ENCODE assay signal across 8 cellular contexts in the genomic region with DNA sequence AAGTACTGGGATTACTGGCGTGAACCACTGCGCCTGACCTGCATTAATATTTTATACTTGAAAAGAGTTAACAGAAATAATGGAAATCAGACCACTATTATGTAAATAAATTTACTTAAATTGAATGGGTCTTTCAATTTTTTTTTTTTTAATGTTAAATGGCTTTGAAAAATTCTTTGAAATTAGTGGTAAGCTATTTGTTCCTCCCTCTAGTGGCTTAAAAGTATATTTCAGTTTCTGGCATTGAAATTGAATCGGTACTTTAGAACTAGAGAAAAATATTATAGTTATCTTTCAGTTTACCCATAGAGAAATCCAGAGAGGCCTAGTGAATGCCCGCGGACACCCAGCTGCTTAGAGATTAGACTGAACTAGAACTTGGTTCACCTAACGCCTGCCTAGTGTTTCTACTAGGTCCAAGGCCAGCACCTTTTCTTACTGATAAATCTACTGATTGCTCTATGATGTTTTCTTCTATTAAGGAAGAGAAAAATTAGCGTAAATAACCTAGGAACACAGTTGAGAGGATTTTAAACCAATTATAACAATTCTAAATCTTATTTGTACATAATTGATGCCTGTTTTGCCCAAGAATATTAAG.
DNase-seq lines count a peak whose midpoint lies in the region; ATAC-seq and TF ChIP-seq lines count a peak whose summit lies in the region.

No MANE protein-coding gene starts in this region.

- CTCF ChIA-PET in CD4-positive, alpha-beta T cell (lab: Charles Lee) = interaction anchor here (0.8 to 2.0 kb wide), 4 partner anchors 15 to 293 kb away, joined by 3 to 5 read pairs (median 4); no protein-coding TSS in a partner anchor
- CTCF ChIA-PET in activated CD4-positive, alpha-beta memory T cell treated with anti-CD3 and anti-CD28 coated beads for 36 hours (lab: Charles Lee) = interaction anchor here (0.8 to 1.3 kb wide), 4 partner anchors 10 to 293 kb away, joined by 3 to 5 read pairs (median 3); no protein-coding TSS in a partner anchor

- no peaks in the 10 kb centered on the region for H3K36me3 ChIP-seq in adrenal gland (replicated peaks in 1 of 2)

- POLR2A ChIA-PET in CD4-positive, alpha-beta T cell (lab: Charles Lee) = no interaction called here
- POLR2A ChIA-PET in activated CD4-positive, alpha-beta memory T cell treated with anti-CD3 and anti-CD28 coated beads for 36 hours (lab: Charles Lee) = no interaction called here

- no peak overlapping the region for H3K27ac Mint-ChIP-seq in CD4-positive, alpha-beta T cell
- no peak overlapping the region for H3K27ac Mint-ChIP-seq in activated CD4-positive, alpha-beta memory T cell treated with anti-CD3 and anti-CD28 coated beads for 36 hours

- H3K4me1 ChIP-seq in adrenal gland (replicated peaks in 1 of 2) = no peaks in the 10 kb centered on the region

- peak; percentile 59 for TF ChIP-seq CTCF in CD4-positive, alpha-beta T cell (IDR thresholded peaks at IDR 0.05)
- TF ChIP-seq CTCF in HL-60 (IDR thresholded peaks at IDR 0.05; ENCODE audit: insufficient read depth, low read length) (peak; percentile 15), adrenal gland (IDR thresholded peaks at IDR 0.05) (peak; percentile 11 to 66 (median 44))

- no peak for ATAC-seq in CD4-positive, alpha-beta T cell (ENCODE audit: poor library complexity)
- no peak for ATAC-seq in GM21526 (IDR thresholded peaks at IDR 0.05; ENCODE audit: low FRiP score, unreplicated experiment)

- no peak overlapping the region for H3K27ac ChIP-seq in CD4-positive, alpha-beta T cell (ENCODE audit: low read depth, low read length)
- H3K27ac ChIP-seq in HL-60 (replicated peaks) (no peak overlapping the region), adrenal gland (no peak overlapping the region)

- no peaks in the 10 kb centered on the region for H3K4me1 Mint-ChIP-seq in CD4-positive, alpha-beta T cell (ENCODE audit: low read depth)
- no peaks in the 10 kb centered on the region for H3K4me1 Mint-ChIP-seq in activated CD4-positive, alpha-beta memory T cell treated with anti-CD3 and anti-CD28 coated beads for 36 hours (ENCODE audit: low read depth)

- H3K27me3 ChIP-seq in CD4-positive, alpha-beta T cell (ENCODE audit: control insufficient read depth, insufficient read depth, low read length) = peaks cover 5% of the 10 kb centered on the region
- peaks cover 2% of the 10 kb centered on the region for H3K27me3 ChIP-seq in HL-60 (ENCODE audit: insufficient read depth, poor library complexity, severe bottlenecking)
- no peaks in the 10 kb centered on the region for H3K27me3 ChIP-seq in adrenal gland

- H3K4me3 Mint-ChIP-seq in CD4-positive, alpha-beta T cell = no peak overlapping the region
- H3K4me3 Mint-ChIP-seq in activated CD4-positive, alpha-beta memory T cell treated with anti-CD3 and anti-CD28 coated beads for 36 hours = no peak overlapping the region

- peaks cover 3% of the 10 kb centered on the region for H3K9me3 Mint-ChIP-seq in CD4-positive, alpha-beta T cell
- peaks cover 6% of the 10 kb centered on the region for H3K9me3 Mint-ChIP-seq in activated CD4-positive, alpha-beta memory T cell treated with anti-CD3 and anti-CD28 coated beads for 36 hours

- no peak for DNase-seq in CD4-positive, alpha-beta T cell
- no peak for DNase-seq in HL-60 (ENCODE audit: low read depth in 1 of 2, low spot score in 1 of 2)
- no peak for DNase-seq in adrenal gland
- peak; percentile 39 to 51 for DNase-seq in lung microvascular endothelial cell (ENCODE audit: low read depth in 2 of 2)
- no peak for DNase-seq in activated CD4-positive, alpha-beta memory T cell treated with anti-CD3 and anti-CD28 coated beads for 36 hours
- no peak for DNase-seq in cerebellum (ENCODE audit: low spot score)
- no peak for DNase-seq in GM19240 (ENCODE audit: insufficient read length, low spot score)

- H3K27me3 Mint-ChIP-seq in CD4-positive, alpha-beta T cell = peaks cover 19% of the 10 kb centered on the region
- peaks cover 13% of the 10 kb centered on the region for H3K27me3 Mint-ChIP-seq in activated CD4-positive, alpha-beta memory T cell treated with anti-CD3 and anti-CD28 coated beads for 36 hours

- WGBS in adrenal gland, 4 donors = 67 to 68% (median 68%) methylated on average over 7 of the region's 7 CpGs

- no peaks in the 10 kb centered on the region for H3K36me3 Mint-ChIP-seq in CD4-positive, alpha-beta T cell (ENCODE audit: low read depth)
- H3K36me3 Mint-ChIP-seq in activated CD4-positive, alpha-beta memory T cell treated with anti-CD3 and anti-CD28 coated beads for 36 hours = no peaks in the 10 kb centered on the region

- no peak for TF ChIP-seq POLR2A in adrenal gland (IDR thresholded peaks at IDR 0.05)

- no peaks in the 10 kb centered on the region for H3K9me3 ChIP-seq in CD4-positive, alpha-beta T cell (ENCODE audit: control insufficient read depth, low read length)
- H3K9me3 ChIP-seq in adrenal gland (replicated peaks in 1 of 3) = no peaks in the 10 kb centered on the region

- intact Hi-C loops in CD4-positive, alpha-beta T cell (cut with DNase I, micrococcal nuclease) = no loop called here
- intact Hi-C loops in adrenal gland (cut with DNase I) = no loop called here
- intact Hi-C loops in activated CD4-positive, alpha-beta memory T cell treated with anti-CD3 and anti-CD28 coated beads for 36 hours (cut with micrococcal nuclease) = no loop called here

- H3K4me3 ChIP-seq in HL-60 (replicated peaks; ENCODE audit: insufficient read depth, low read length) (no peak overlapping the region), adrenal gland (no peak overlapping the region)

Comparison
In these comparisons a context has a peak if more than half of its experiments do, and no peak if none do; other contexts are left out.
1. DNase-seq: peak in lung microvascular endothelial cell (2 of 2); none in CD4-positive, alpha-beta T cell (0 of 10), HL-60 (0 of 2), adrenal gland (0 of 7), activated CD4-positive, alpha-beta memory T cell treated with anti-CD3 and anti-CD28 coated beads for 36 hours (single experiment), cerebellum (single experiment) and GM19240 (single experiment).
2. Peak in every context shown above with its lines, with median percentiles within 50 percentile points of each other: CTCF ChIP-seq.